ENCODE assay signal across 13 cellular contexts in genomic region chr2:39264733-39265132, GRCh38. TPM values are rescaled to one million over a fixed set of nuclear protein-coding genes. Genes with fewer than 3 reads are reported as not detected.
DNase-seq lines count a peak whose midpoint lies in the region; ATAC-seq and TF ChIP-seq lines count a peak whose summit lies in the region.
"Had no signal": no experiment of that assay in that cellular context is flagged by ENCODE, and none has a peak within 500 bp of the region (broad histone marks: within the 10 kb centered on the region; RNA-seq: fewer than 3 reads in every experiment).

No MANE protein-coding gene starts in this region.

- peak overlapping the region; percentile 77 for H3K27ac Mint-ChIP-seq in T-helper 17 cell

- H3K9me3 ChIP-seq in T-helper 17 cell (ENCODE audit: control insufficient read depth, low read length, poor library complexity, severe bottlenecking), result no peaks in the 10 kb centered on the region
- H3K9me3 ChIP-seq: Caco-2 had no signal

- no peaks in the 10 kb centered on the region for H3K27me3 Mint-ChIP-seq in T-helper 17 cell
- H3K27me3 Mint-ChIP-seq: activated CD4-positive, alpha-beta memory T cell treated with anti-CD3 and anti-CD28 coated beads for 36 hours had no signal

- TF ChIP-seq CTCF in GM13977 (IDR thresholded peaks at IDR 0.05; ENCODE audit: extremely low read depth, insufficient read depth, missing control alignments), result no peak

- ATAC-seq in GM21367 (IDR thresholded peaks at IDR 0.05; ENCODE audit: unreplicated experiment) (peak; percentile 64), HG03108 (IDR thresholded peaks at IDR 0.05; ENCODE audit: unreplicated experiment) (peak; percentile 67), T-helper 17 cell (no peak)

- H3K36me3 Mint-ChIP-seq in T-helper 17 cell (ENCODE audit: low read depth), result no peaks in the 10 kb centered on the region

- DNase-seq in GM13977 (ENCODE audit: low spot score) (peak; percentile 43), T-helper 17 cell (no peak), dedifferentiated amniotic fluid mesenchymal stem cell (ENCODE audit: extremely low spot score) (no peak), DMS153 treated with DMSO at 0.1 percent for 48 hours (lab: John Stamatoyannopoulos, UW; ENCODE audit: unreplicated experiment) (no peak), NCI-H1105 (lab: John Stamatoyannopoulos, UW) (no peak), NCI-H748 (lab: John Stamatoyannopoulos, UW; ENCODE audit: unreplicated experiment) (no peak)
- DNase-seq: activated CD4-positive, alpha-beta memory T cell treated with anti-CD3 and anti-CD28 coated beads for 36 hours; Caco-2; caudate nucleus; hypothalamus; NCI-H524 treated with DMSO at 0.1 percent for 48 hours had no signal

- H3K4me3 Mint-ChIP-seq in T-helper 17 cell, result no peak overlapping the region
- H3K4me3 Mint-ChIP-seq: activated CD4-positive, alpha-beta memory T cell treated with anti-CD3 and anti-CD28 coated beads for 36 hours had no signal

- in situ Hi-C loops in GM13977 (cut with MboI; ENCODE audit: low pct_unique_long_range_greater_than_20kb, low sequenced_read_pairs, unreplicated experiment), result no loop called here

- peaks cover 7% of the 10 kb centered on the region for H3K4me1 Mint-ChIP-seq in T-helper 17 cell

RNA-seq across cellular contexts. Expression of gene CDKL4, which starts 21.0 kb away (rescaled TPM):
- total RNA-seq in T-helper 17 cell, result under 1 TPM in 1 of 2 donors, not detected in 1; 0.60 TPM
